Comparison of ENCODE assay signal across 8 cellular contexts in genomic region chr9:127021664-127022337, GRCh38.
DNase-seq lines count a peak whose midpoint lies in the region; ATAC-seq lines count a peak whose summit lies in the region.

No MANE protein-coding gene starts in this region.

- no peak overlapping the region for H3K4me3 Mint-ChIP-seq in activated naive CD4-positive, alpha-beta T cell treated with anti-CD3 and anti-CD28 coated beads for 36 hours

- no peaks in the 10 kb centered on the region for H3K27me3 Mint-ChIP-seq in activated naive CD4-positive, alpha-beta T cell treated with anti-CD3 and anti-CD28 coated beads for 36 hours (ENCODE audit: low read depth)

- H3K36me3 Mint-ChIP-seq in activated naive CD4-positive, alpha-beta T cell treated with anti-CD3 and anti-CD28 coated beads for 36 hours (ENCODE audit: low read depth), result no peaks in the 10 kb centered on the region

- H3K4me1 Mint-ChIP-seq in activated naive CD4-positive, alpha-beta T cell treated with anti-CD3 and anti-CD28 coated beads for 36 hours (ENCODE audit: low read depth), result no peaks in the 10 kb centered on the region

- no peak overlapping the region for H3K27ac Mint-ChIP-seq in activated naive CD4-positive, alpha-beta T cell treated with anti-CD3 and anti-CD28 coated beads for 36 hours

- CTCF ChIA-PET in activated naive CD4-positive, alpha-beta T cell treated with anti-CD3 and anti-CD28 coated beads for 36 hours (lab: Charles Lee), result no interaction called here

- ATAC-seq in Right ventricle myocardium inferior (peak; percentile 98), GM19328 (IDR thresholded peaks at IDR 0.05; ENCODE audit: unreplicated experiment) (no peak), GM21423 (IDR thresholded peaks at IDR 0.05; ENCODE audit: unreplicated experiment) (no peak)

- no peaks in the 10 kb centered on the region for H3K9me3 Mint-ChIP-seq in activated naive CD4-positive, alpha-beta T cell treated with anti-CD3 and anti-CD28 coated beads for 36 hours

- peak; percentile 89 for DNase-seq in D341Med (ENCODE audit: low spot score)
- peak; percentile 87 for DNase-seq in SK-N-DZ (ENCODE audit: low spot score)
- peak; percentile 92 for DNase-seq in Right ventricle myocardium inferior (ENCODE audit: missing footprints)
- DNase-seq in posterior cingulate gyrus, result peak; percentile 71 to 96 (median 78)
- no peak for DNase-seq in activated naive CD4-positive, alpha-beta T cell treated with anti-CD3 and anti-CD28 coated beads for 36 hours
- no peak for DNase-seq in stimulated activated CD4-positive, alpha-beta T cell treated with anti-CD3 and anti-CD28 coated beads, Interleukin-4, amount 100 ng/mL, for 4 hours

- intact Hi-C loops in Right ventricle myocardium inferior (cut with DNase I) (loop anchor here (5.0 kb wide), 2 partner anchors 34 to 60 kb away; no protein-coding TSS in a partner anchor), posterior cingulate gyrus (cut with DNase I) (no loop called here)
- intact Hi-C loops in activated naive CD4-positive, alpha-beta T cell treated with anti-CD3 and anti-CD28 coated beads for 36 hours (cut with micrococcal nuclease), result no loop called here

Comparison
In these comparisons a context has a peak if more than half of its experiments do, and no peak if none do; other contexts are left out.
1. DNase-seq: peak in D341Med (single experiment), SK-N-DZ (single experiment), Right ventricle myocardium inferior (single experiment) and posterior cingulate gyrus (10 of 10); none in activated naive CD4-positive, alpha-beta T cell treated with anti-CD3 and anti-CD28 coated beads for 36 hours (single experiment) and stimulated activated CD4-positive, alpha-beta T cell treated with anti-CD3 and anti-CD28 coated beads, Interleukin-4, amount 100 ng/mL, for 4 hours (0 of 2).